8 cellular contexts compared by ENCODE assay signal in genomic region chr10:63133787-63134557, GRCh38. TPM values are rescaled to one million over a fixed set of nuclear protein-coding genes. Genes with fewer than 3 reads are reported as not detected.
A peak's percentile ranks its signal among the peaks of the same experiment; 100 is the strongest.
DNase-seq lines count a peak whose midpoint lies in the region; ATAC-seq and TF ChIP-seq lines count a peak whose summit lies in the region.

No MANE protein-coding gene starts in this region.

- peak overlapping the region; percentile 65 for H2AK5ac ChIP-seq in trophoblast cell (ENCODE audit: low read length)

- H3K9me3 ChIP-seq in trophoblast cell (ENCODE audit: insufficient read depth, low read depth, low read length) = no peaks in the 10 kb centered on the region

- H3K27me3 Mint-ChIP-seq in activated naive CD4-positive, alpha-beta T cell treated with anti-CD3 and anti-CD28 coated beads, Interleukin-2, amount 50 U/mL, for 24 hours = no peaks in the 10 kb centered on the region

- peak overlapping the region; percentile 28 for H2BK120ac ChIP-seq in trophoblast cell (ENCODE audit: insufficient read depth, low read length, poor library complexity)

- H3K79me2 ChIP-seq in trophoblast cell (ENCODE audit: control insufficient read depth, insufficient read depth, low read length, poor library complexity) = peaks cover 6% of the 10 kb centered on the region

- peak overlapping the region; percentile 51 for H2BK5ac ChIP-seq in trophoblast cell (ENCODE audit: low read depth, low read length, poor library complexity)

- peak overlapping the region; percentile 61 for H4K12ac ChIP-seq in trophoblast cell (ENCODE audit: low read depth, low read length)

- no peaks in the 10 kb centered on the region for H3K4me1 ChIP-seq in trophoblast cell (ENCODE audit: control insufficient read depth in 1 of 2, insufficient read depth in 2 of 2, low read length in 2 of 2)

- H3K9ac ChIP-seq in trophoblast cell (ENCODE audit: low read length) = peak overlapping the region; percentile 96

- no peak overlapping the region for H2AFZ ChIP-seq in trophoblast cell (ENCODE audit: insufficient read depth, low read length, poor library complexity)

- H2BK12ac ChIP-seq in trophoblast cell (ENCODE audit: low read length) = no peak overlapping the region

- no peak for DNase-seq in activated naive CD4-positive, alpha-beta T cell treated with Interleukin-2 at 50 U/mL for 16 hours
- DNase-seq in fibroblast of the aortic adventitia (ENCODE audit: low read depth) (peak; percentile 57), trophoblast cell (peak; percentile 25 to 46), inferior parietal cortex (ENCODE audit: extremely low spot score) (no peak)
- no peak for DNase-seq in activated CD8-positive, alpha-beta memory T cell treated with anti-CD3 and anti-CD28 coated beads, Interleukin-2, amount 50 U/mL, for 48 hours

- peaks cover 7% of the 10 kb centered on the region for H3K79me1 ChIP-seq in trophoblast cell (ENCODE audit: low read length)

- peak overlapping the region; percentile 84 for H3K27ac Mint-ChIP-seq in activated naive CD4-positive, alpha-beta T cell treated with anti-CD3 and anti-CD28 coated beads, Interleukin-2, amount 50 U/mL, for 24 hours

- no CpG with 5 or more reads among the region's 11 CpGs for WGBS in trophoblast cell (ENCODE audit: extremely low coverage, insufficient coverage, insufficient read length)

- no peaks in the 10 kb centered on the region for H3K36me3 Mint-ChIP-seq in activated naive CD4-positive, alpha-beta T cell treated with anti-CD3 and anti-CD28 coated beads, Interleukin-2, amount 50 U/mL, for 24 hours

- H3K27me3 ChIP-seq in trophoblast cell (ENCODE audit: insufficient read depth, low read length) = no peaks in the 10 kb centered on the region

- no peak for TF ChIP-seq CTCF in VCaP (conservative IDR thresholded peaks at IDR 0.05)
- no peak for TF ChIP-seq CTCF in fibroblast of the aortic adventitia (IDR thresholded peaks at IDR 0.05; ENCODE audit: insufficient read depth, low read length)

- H4K8ac ChIP-seq in trophoblast cell (ENCODE audit: low read depth, low read length) = peak overlapping the region; percentile 82

- peak overlapping the region; percentile 92 for H3K4me3 Mint-ChIP-seq in activated naive CD4-positive, alpha-beta T cell treated with anti-CD3 and anti-CD28 coated beads, Interleukin-2, amount 50 U/mL, for 24 hours

- peak overlapping the region; percentile 71 for H3K18ac ChIP-seq in trophoblast cell (ENCODE audit: low read length)

- H3K4me2 ChIP-seq in trophoblast cell (ENCODE audit: low read length) = peak overlapping the region; percentile 86

- H3K4me1 Mint-ChIP-seq in activated naive CD4-positive, alpha-beta T cell treated with anti-CD3 and anti-CD28 coated beads, Interleukin-2, amount 50 U/mL, for 24 hours = peaks cover 36% of the 10 kb centered on the region

- ATAC-seq in GM19455 (IDR thresholded peaks at IDR 0.05; ENCODE audit: unreplicated experiment) = no peak

- no peaks in the 10 kb centered on the region for H3K36me3 ChIP-seq in trophoblast cell (ENCODE audit: control insufficient read depth in 1 of 2, insufficient read depth in 2 of 2, low read length in 2 of 2)

- peak overlapping the region; percentile 96 for H3K4me3 ChIP-seq in fibroblast of the aortic adventitia (ENCODE audit: low read depth, low read length)
- H3K4me3 ChIP-seq in trophoblast cell (ENCODE audit: low read depth, low read length) = peak overlapping the region; percentile 87

- H3K23ac ChIP-seq in trophoblast cell (ENCODE audit: low read length) = no peak overlapping the region

- H4K91ac ChIP-seq in trophoblast cell (ENCODE audit: low read depth, low read length) = peak overlapping the region; percentile 62

- H3K9me3 Mint-ChIP-seq in activated naive CD4-positive, alpha-beta T cell treated with anti-CD3 and anti-CD28 coated beads, Interleukin-2, amount 50 U/mL, for 24 hours = peaks cover 5% of the 10 kb centered on the region

- H3K27ac ChIP-seq in VCaP = peak overlapping the region; percentile 80
- peak overlapping the region; percentile 46 for H3K27ac ChIP-seq in trophoblast cell (ENCODE audit: low read depth, low read length)

- peak overlapping the region; percentile 72 for H3K14ac ChIP-seq in trophoblast cell (ENCODE audit: low read length)

- peak overlapping the region; percentile 86 for H3K4ac ChIP-seq in trophoblast cell (ENCODE audit: low read depth, low read length)

RNA-seq across cellular contexts. Expression of gene NRBF2, which starts 0.8 kb away (rescaled TPM):
- 16.6 and 26.6 TPM in 2 replicates for total RNA-seq in fibroblast of the aortic adventitia (ENCODE audit: low replicate concordance)
- 58.2 and 58.5 TPM in 2 replicates for polyA plus RNA-seq in trophoblast cell (2013)

Comparison
In these comparisons a context has a peak if more than half of its experiments do, and no peak if none do; other contexts are left out.
1. DNase-seq: peak in fibroblast of the aortic adventitia (single experiment) and trophoblast cell (2 of 2); none in activated naive CD4-positive, alpha-beta T cell treated with Interleukin-2 at 50 U/mL for 16 hours (single experiment), inferior parietal cortex (single experiment) and activated CD8-positive, alpha-beta memory T cell treated with anti-CD3 and anti-CD28 coated beads, Interleukin-2, amount 50 U/mL, for 48 hours (single experiment).